ENCODE assay signal across 25 cellular contexts in the genomic region with DNA sequence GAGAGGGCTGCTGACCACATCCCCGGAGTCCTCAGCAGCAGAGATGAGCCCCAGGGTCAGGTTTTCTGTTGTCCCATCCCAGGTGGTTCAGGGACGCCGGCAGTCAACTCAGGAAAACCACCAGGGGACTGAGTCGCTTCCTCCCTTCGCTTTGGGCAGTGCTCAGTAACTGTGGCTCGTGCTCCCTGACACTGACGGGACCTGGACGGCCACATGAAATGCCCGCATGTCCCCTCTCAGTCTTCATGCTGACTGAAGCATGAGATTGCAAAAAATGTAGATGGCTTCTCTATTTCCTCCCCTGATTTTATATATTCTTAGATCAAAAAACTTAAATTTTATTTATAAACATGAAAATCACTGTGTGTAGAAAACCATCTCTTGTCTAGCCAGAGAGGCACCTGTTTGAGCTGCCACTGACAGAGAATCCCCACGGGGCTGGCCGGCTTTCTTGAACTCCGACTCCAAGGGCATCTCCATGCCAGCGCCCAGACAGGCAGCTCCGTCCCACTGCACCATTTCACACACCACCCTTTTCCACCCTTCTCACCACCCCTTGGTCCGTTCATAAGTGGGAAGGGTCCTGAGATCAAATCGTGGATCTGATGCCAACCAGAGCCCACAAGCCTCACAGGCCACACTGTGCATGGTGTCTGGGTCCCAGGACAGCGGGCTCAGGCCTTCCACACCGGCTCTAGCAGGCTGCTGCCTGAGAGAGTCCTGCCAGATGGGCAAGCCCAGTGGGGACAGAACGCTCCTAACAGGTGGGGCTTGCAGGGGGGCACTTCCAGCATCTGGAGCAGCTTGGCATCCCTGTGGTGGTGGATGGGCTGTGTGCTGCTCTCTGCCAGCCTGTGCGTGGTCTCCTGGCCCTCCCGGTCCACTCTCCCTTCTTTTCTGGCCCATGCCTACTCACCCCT.
DNase-seq lines count a peak whose midpoint lies in the region; ATAC-seq and TF ChIP-seq lines count a peak whose summit lies in the region.
"Had no signal": no experiment of that assay in that cellular context is flagged by ENCODE, and none has a peak within 500 bp of the region (broad histone marks: within the 10 kb centered on the region; RNA-seq: fewer than 3 reads in every experiment).

No MANE protein-coding gene starts in this region.

- TF ChIP-seq CTCF in endothelial cell (IDR thresholded peaks at IDR 0.05; ENCODE audit: unreplicated experiment): no peak
- TF ChIP-seq CTCF in stomach (IDR thresholded peaks at IDR 0.05): no peak

- no peak overlapping the region for H3K9ac ChIP-seq in BLaER1 treated with 17β-estradiol and CSF1 and Interleukin-3, amounts not matched to agents 10 nM and 100 nM
- H3K9ac ChIP-seq in Karpas-422 (ENCODE audit: low read length): no peak overlapping the region
- H3K9ac ChIP-seq: neural progenitor cell had no signal

- H3K4me3 Mint-ChIP-seq in endothelial cell (ENCODE audit: unreplicated experiment): no peak overlapping the region
- H3K4me3 Mint-ChIP-seq: activated naive CD8-positive, alpha-beta T cell treated with anti-CD3 and anti-CD28 coated beads, Interleukin-2, amount 50 U/mL, for 24 hours; neural progenitor cell; stimulated activated memory B cell treated with anti-CD40 and anti-IgM and Interleukin-4, amounts not matched to agents 10 μg/mL and 1 μg/mL and 100 μg/mL, for 72 hours had no signal

- H3K79me2 ChIP-seq in Karpas-422 (ENCODE audit: low read length): no peaks in the 10 kb centered on the region

- peak overlapping the region in 9 of 11 experiments; percentile 45 to 69 (median 61); a peak in 17 of 22 replicates for H3K4me2 ChIP-seq in BLaER1 treated with 17β-estradiol and CSF1 and Interleukin-3, amounts not matched to agents 10 nM and 100 nM
- H3K4me2 ChIP-seq in Karpas-422 (ENCODE audit: low read depth, low read length, poor library complexity, severe bottlenecking): no peak overlapping the region
- H3K4me2 ChIP-seq: neural progenitor cell, PC-9 had no signal

- TF ChIP-seq EP300 in stomach (IDR thresholded peaks at IDR 0.05): no peak

- no peak for TF ChIP-seq POLR2A in stomach (IDR thresholded peaks at IDR 0.05)

- H3K27me3 Mint-ChIP-seq in endothelial cell (ENCODE audit: unreplicated experiment): peaks cover 6% of the 10 kb centered on the region
- H3K27me3 Mint-ChIP-seq: activated naive CD8-positive, alpha-beta T cell treated with anti-CD3 and anti-CD28 coated beads, Interleukin-2, amount 50 U/mL, for 24 hours had no signal

- 79 to 84% (median 81%) methylated on average over 21 of the region's 21 CpGs for WGBS in stomach, 5 donors

- H3K27ac Mint-ChIP-seq in endothelial cell (ENCODE audit: unreplicated experiment): peak overlapping the region; percentile 61
- H3K27ac Mint-ChIP-seq: activated naive CD8-positive, alpha-beta T cell treated with anti-CD3 and anti-CD28 coated beads, Interleukin-2, amount 50 U/mL, for 24 hours; neural progenitor cell; stimulated activated memory B cell treated with anti-CD40 and anti-IgM and Interleukin-4, amounts not matched to agents 10 μg/mL and 1 μg/mL and 100 μg/mL, for 72 hours had no signal

- no peaks in the 10 kb centered on the region for H3K9me3 ChIP-seq in BLaER1 treated with 17β-estradiol and CSF1 and Interleukin-3, amounts not matched to agents 10 nM and 100 nM (replicated peaks in 1 of 11)
- no peaks in the 10 kb centered on the region for H3K9me3 ChIP-seq in Karpas-422 (ENCODE audit: low read length)
- no peaks in the 10 kb centered on the region for H3K9me3 ChIP-seq in stomach
- H3K9me3 ChIP-seq: heart right ventricle, lower lobe of right lung, right lobe of liver, thyroid gland had no signal

- peaks cover 5 to 14% (median 10%) of the 10 kb centered on the region in 10 experiments; a peak in 17 of 20 replicates for H3K4me1 ChIP-seq in BLaER1 treated with 17β-estradiol and CSF1 and Interleukin-3, amounts not matched to agents 10 nM and 100 nM
- H3K4me1 ChIP-seq in Karpas-422 (ENCODE audit: low read length) (no peaks in the 10 kb centered on the region), stomach (peaks cover 0 to 62% (median 20%) of the 10 kb centered on the region in 4 donors)
- H3K4me1 ChIP-seq: lower lobe of right lung, right lobe of liver, thyroid gland had no signal

- H3K27me3 ChIP-seq in BLaER1 treated with 17β-estradiol and CSF1 and Interleukin-3, amounts not matched to agents 10 nM and 100 nM: peaks cover 0 to 9% (median 0%) of the 10 kb centered on the region in 11 experiments; a peak in 1 of 22 replicates
- H3K27me3 ChIP-seq in Karpas-422 (ENCODE audit: low read length) (no peaks in the 10 kb centered on the region), stomach (no peaks in the 10 kb centered on the region)
- H3K27me3 ChIP-seq: neural progenitor cell, right lobe of liver, thyroid gland had no signal

- no peaks in the 10 kb centered on the region for H3K36me3 ChIP-seq in BLaER1 treated with 17β-estradiol and CSF1 and Interleukin-3, amounts not matched to agents 10 nM and 100 nM
- no peaks in the 10 kb centered on the region for H3K36me3 ChIP-seq in Karpas-422 (ENCODE audit: insufficient read depth, low read length)
- no peaks in the 10 kb centered on the region for H3K36me3 ChIP-seq in stomach
- H3K36me3 ChIP-seq: lower lobe of right lung, neural progenitor cell, right lobe of liver, thyroid gland had no signal

- peak overlapping the region in 1 of 11 experiments; percentile 36; a peak in 1 of 22 replicates for H3K27ac ChIP-seq in BLaER1 treated with 17β-estradiol and CSF1 and Interleukin-3, amounts not matched to agents 10 nM and 100 nM
- no peak overlapping the region for H3K27ac ChIP-seq in Karpas-422 (ENCODE audit: low read length)
- H3K27ac ChIP-seq in stomach: peak overlapping the region in 4 of 5 donors; percentile 38 to 84 (median 68)
- H3K27ac ChIP-seq: lower lobe of right lung, neural progenitor cell, PC-9, right lobe of liver, thyroid gland had no signal

- H3K4me1 Mint-ChIP-seq in endothelial cell (ENCODE audit: unreplicated experiment): peaks cover 5% of the 10 kb centered on the region
- H3K4me1 Mint-ChIP-seq: activated naive CD8-positive, alpha-beta T cell treated with anti-CD3 and anti-CD28 coated beads, Interleukin-2, amount 50 U/mL, for 24 hours; stimulated activated memory B cell treated with anti-CD40 and anti-IgM and Interleukin-4, amounts not matched to agents 10 μg/mL and 1 μg/mL and 100 μg/mL, for 72 hours had no signal

- H3K4me3 ChIP-seq in BLaER1 treated with 17β-estradiol and CSF1 and Interleukin-3, amounts not matched to agents 10 nM and 100 nM: no peak overlapping the region
- H3K4me3 ChIP-seq in Karpas-422 (ENCODE audit: low read length) (no peak overlapping the region), stomach (no peak overlapping the region)
- H3K4me3 ChIP-seq: heart right ventricle, lower lobe of right lung, neural progenitor cell, PC-9, right lobe of liver, thyroid gland had no signal

- H2AFZ ChIP-seq in Karpas-422 (ENCODE audit: low read length): no peak overlapping the region
- H2AFZ ChIP-seq: neural progenitor cell, PC-9 had no signal

- ATAC-seq in HG02981 (IDR thresholded peaks at IDR 0.05; ENCODE audit: unreplicated experiment): no peak
- ATAC-seq: activated naive CD8-positive, alpha-beta T cell treated with anti-CD3 and anti-CD28 coated beads, Interleukin-2, amount 50 U/mL, for 24 hours; heart right ventricle; right lobe of liver; stimulated activated memory B cell treated with anti-CD40 and anti-IgM and Interleukin-4, amounts not matched to agents 10 μg/mL and 1 μg/mL and 100 μg/mL, for 72 hours had no signal

- H4K20me1 ChIP-seq in BLaER1 treated with 17β-estradiol and CSF1 and Interleukin-3, amounts not matched to agents 10 nM and 100 nM: peaks cover 0 to 12% (median 0%) of the 10 kb centered on the region in 11 experiments; a peak in 1 of 22 replicates
- H4K20me1 ChIP-seq in Karpas-422 (ENCODE audit: insufficient read depth, low read depth, low read length): no peaks in the 10 kb centered on the region

- DNase-seq in Karpas-422 (peak; percentile 6), endothelial cell (ENCODE audit: low spot score) (no peak), stomach (no peak), NCI-H187 treated with DMSO at 0.1 percent for 48 hours (lab: John Stamatoyannopoulos, UW) (no peak)
- no peak for DNase-seq in activated CD4-positive, alpha-beta T cell treated with anti-CD3 and anti-CD28 coated beads for 4 hours
- DNase-seq: activated CD4-positive, alpha-beta T cell treated with anti-CD3 and anti-CD28 coated beads for 48 hours; activated CD8-positive, alpha-beta memory T cell treated with anti-CD3 and anti-CD28 coated beads for 24 hours; activated naive CD8-positive, alpha-beta T cell treated with anti-CD3 and anti-CD28 coated beads, Interleukin-2, amount 50 U/mL, for 24 hours; COR-L47; DND-41; heart right ventricle; kidney glomerular epithelial cell; lower lobe of right lung; NCI-H1694; NCI-H526 treated with DMSO at 0.1 percent for 48 hours; PC-9; right lobe of liver; SIG-M5; stimulated activated CD4-positive, alpha-beta T cell treated with anti-CD3 and anti-CD28 coated beads, Interleukin-12 subunit alpha, Interleukin-12 subunit beta, amount 100 ng/mL, for 4 hours; stimulated activated CD4-positive, alpha-beta T cell treated with anti-CD3 and anti-CD28 coated beads, Interleukin-4, amount 100 ng/mL, for 1 hour; thyroid gland had no signal

- intact Hi-C loops in stomach (cut with DNase I; ENCODE audit: low total_unique reads): no loop called here

- H3K9me3 Mint-ChIP-seq in endothelial cell (ENCODE audit: unreplicated experiment): no peaks in the 10 kb centered on the region
- H3K9me3 Mint-ChIP-seq: activated naive CD8-positive, alpha-beta T cell treated with anti-CD3 and anti-CD28 coated beads, Interleukin-2, amount 50 U/mL, for 24 hours; neural progenitor cell; stimulated activated memory B cell treated with anti-CD40 and anti-IgM and Interleukin-4, amounts not matched to agents 10 μg/mL and 1 μg/mL and 100 μg/mL, for 72 hours had no signal

- no peaks in the 10 kb centered on the region for H3K36me3 Mint-ChIP-seq in endothelial cell (ENCODE audit: low read depth, unreplicated experiment)
- H3K36me3 Mint-ChIP-seq: neural progenitor cell; stimulated activated memory B cell treated with anti-CD40 and anti-IgM and Interleukin-4, amounts not matched to agents 10 μg/mL and 1 μg/mL and 100 μg/mL, for 72 hours had no signal

- no peaks in the 10 kb centered on the region for H3K9me2 ChIP-seq in Karpas-422 (replicated peaks; ENCODE audit: insufficient read depth, low read length)
